ENCODE assay signal across 3 cellular contexts in genomic region chr16:28414530-28414929, GRCh38. TPM values are rescaled to one million over a fixed set of nuclear protein-coding genes. Genes with fewer than 3 reads are reported as not detected.
"Had no signal": no experiment of that assay in that cellular context is flagged by ENCODE, and none has a peak within 500 bp of the region (broad histone marks: within the 10 kb centered on the region; RNA-seq: fewer than 3 reads in every experiment).

No MANE protein-coding gene starts in this region.

RNA-seq across cellular contexts. Expression of gene NPIPB6, which starts 51.2 kb away (rescaled TPM):
- total RNA-seq: activated naive CD8-positive, alpha-beta T cell treated with anti-CD3 and anti-CD28 coated beads for 36 hours had no signal

RNA-seq across cellular contexts. Expression of gene NPIPB7, which starts 57.6 kb away (rescaled TPM):
- total RNA-seq: activated B cell treated with CpG ODN at 0.5 μM for 24 hours; activated naive CD8-positive, alpha-beta T cell treated with anti-CD3 and anti-CD28 coated beads for 36 hours; activated T-helper 2 cell treated with anti-CD3 and anti-CD28 coated beads, Interferon-gamma antibody, Interleukin-2, Interleukin-4, amounts not matched to agents 10 μg/mL and 5 μg/mL and 100 μg/mL, durations not matched to agents 14 hours and 24 hours and 36 hours had no signal
